10 cellular contexts compared by ENCODE assay signal in genomic region chr2:38960609-38961320, GRCh38.
A peak's percentile ranks its signal among the peaks of the same experiment; 100 is the strongest.
DNase-seq lines count a peak whose midpoint lies in the region; ATAC-seq lines count a peak whose summit lies in the region.
"Had no signal": no experiment of that assay in that cellular context is flagged by ENCODE, and none has a peak within 500 bp of the region (broad histone marks: within the 10 kb centered on the region; RNA-seq: fewer than 3 reads in every experiment).

No MANE protein-coding gene starts in this region.

- H3K27me3 Mint-ChIP-seq in activated T-cell treated with anti-CD3 and anti-CD28 coated beads, Interleukin-2, amount 50 U/mL, for 24 hours, result peaks cover 43% of the 10 kb centered on the region
- H3K27me3 Mint-ChIP-seq in activated naive CD8-positive, alpha-beta T cell treated with anti-CD3 and anti-CD28 coated beads for 36 hours, result peaks cover 30% of the 10 kb centered on the region

- H3K27me3 ChIP-seq in subcutaneous abdominal adipose tissue (ENCODE audit: control insufficient read depth in 5 of 5, insufficient read depth in 4 of 5, low read length in 5 of 5), result peaks cover 0 to 2% (median 0%) of the 10 kb centered on the region in 5 donors

- no peaks in the 10 kb centered on the region for H3K36me3 Mint-ChIP-seq in activated T-cell treated with anti-CD3 and anti-CD28 coated beads, Interleukin-2, amount 50 U/mL, for 24 hours (ENCODE audit: low read depth)
- H3K36me3 Mint-ChIP-seq in activated naive CD8-positive, alpha-beta T cell treated with anti-CD3 and anti-CD28 coated beads for 36 hours, result peaks cover 2% of the 10 kb centered on the region

- no peaks in the 10 kb centered on the region for H3K36me3 ChIP-seq in subcutaneous abdominal adipose tissue (ENCODE audit: control insufficient read depth in 5 of 5, insufficient read depth in 5 of 5, low read length in 5 of 5)

- H3K4me1 Mint-ChIP-seq in activated T-cell treated with anti-CD3 and anti-CD28 coated beads, Interleukin-2, amount 50 U/mL, for 24 hours (ENCODE audit: low read depth), result peaks cover 4% of the 10 kb centered on the region
- H3K4me1 Mint-ChIP-seq in activated naive CD8-positive, alpha-beta T cell treated with anti-CD3 and anti-CD28 coated beads for 36 hours, result peaks cover 3% of the 10 kb centered on the region

- H3K9me3 ChIP-seq in subcutaneous abdominal adipose tissue (ENCODE audit: control insufficient read depth in 5 of 5, low read length in 5 of 5), result peaks cover 0 to 4% (median 3%) of the 10 kb centered on the region in 5 donors

- H3K9ac ChIP-seq in subcutaneous abdominal adipose tissue (ENCODE audit: low read length in 5 of 5), result no peak overlapping the region

- no peak for DNase-seq in activated T-cell treated with anti-CD3 and anti-CD28 coated beads, Interleukin-2, amount 50 U/mL, for 24 hours
- DNase-seq in activated T-cell treated with anti-CD3 and anti-CD28 coated beads, Interleukin-2, amount 50 U/mL, for 1 hour, result no peak
- no peak for DNase-seq in activated naive CD8-positive, alpha-beta T cell treated with anti-CD3 and anti-CD28 coated beads for 36 hours
- DNase-seq in iPS-NIHi7 (ENCODE audit: extremely low spot score) (peak; percentile 72), NCI-H510A treated with DMSO at 0.1 percent for 48 hours (lab: John Stamatoyannopoulos, UW) (no peak)
- DNase-seq: MM.1S had no signal

- peak overlapping the region; percentile 18 for H3K4me3 Mint-ChIP-seq in activated T-cell treated with anti-CD3 and anti-CD28 coated beads, Interleukin-2, amount 50 U/mL, for 24 hours
- peak overlapping the region; percentile 37 for H3K4me3 Mint-ChIP-seq in activated naive CD8-positive, alpha-beta T cell treated with anti-CD3 and anti-CD28 coated beads for 36 hours

- peaks cover 0 to 12% (median 12%) of the 10 kb centered on the region in 5 donors for H3K4me1 ChIP-seq in subcutaneous abdominal adipose tissue (ENCODE audit: control insufficient read depth in 5 of 5, insufficient read depth in 5 of 5, low read length in 5 of 5)

- no peak overlapping the region for H3K27ac ChIP-seq in subcutaneous abdominal adipose tissue (ENCODE audit: low read depth, low read length)
- H3K27ac ChIP-seq: VCaP had no signal

- no peak for ATAC-seq in GM21515 (IDR thresholded peaks at IDR 0.05; ENCODE audit: unreplicated experiment)
- no peak for ATAC-seq in GM19397 (IDR thresholded peaks at IDR 0.05; ENCODE audit: unreplicated experiment)

- no peaks in the 10 kb centered on the region for H3K9me3 Mint-ChIP-seq in activated T-cell treated with anti-CD3 and anti-CD28 coated beads, Interleukin-2, amount 50 U/mL, for 24 hours
- H3K9me3 Mint-ChIP-seq in activated naive CD8-positive, alpha-beta T cell treated with anti-CD3 and anti-CD28 coated beads for 36 hours, result no peaks in the 10 kb centered on the region

- no peak overlapping the region for H3K27ac Mint-ChIP-seq in activated T-cell treated with anti-CD3 and anti-CD28 coated beads, Interleukin-2, amount 50 U/mL, for 24 hours
- H3K27ac Mint-ChIP-seq in activated naive CD8-positive, alpha-beta T cell treated with anti-CD3 and anti-CD28 coated beads for 36 hours, result no peak overlapping the region

- peak overlapping the region in 4 of 5 donors; percentile 57 to 70 (median 60) for H3K4me3 ChIP-seq in subcutaneous abdominal adipose tissue (ENCODE audit: low read depth in 1 of 5, low read length in 5 of 5)
